In genomic region chr20:49989234-49990065, GRCh38 we compare ENCODE assay signal across 10 cellular contexts. TPM values are rescaled to one million over a fixed set of nuclear protein-coding genes. Genes with fewer than 3 reads are reported as not detected.
DNase-seq lines count a peak whose midpoint lies in the region; ATAC-seq lines count a peak whose summit lies in the region.
"Had no signal": no experiment of that assay in that cellular context is flagged by ENCODE, and none has a peak within 500 bp of the region (broad histone marks: within the 10 kb centered on the region; RNA-seq: fewer than 3 reads in every experiment).

No MANE protein-coding gene starts in this region.

- no peaks in the 10 kb centered on the region for H3K36me3 Mint-ChIP-seq in activated naive CD8-positive, alpha-beta T cell treated with anti-CD3 and anti-CD28 coated beads, Interleukin-2, amount 50 U/mL, for 24 hours (ENCODE audit: low read depth)
- H3K36me3 Mint-ChIP-seq in activated naive CD8-positive, alpha-beta T cell treated with anti-CD3 and anti-CD28 coated beads for 36 hours, result no peaks in the 10 kb centered on the region
- no peaks in the 10 kb centered on the region for H3K36me3 Mint-ChIP-seq in naive thymus-derived CD8-positive, alpha-beta T cell

- DNase-seq in activated naive CD8-positive, alpha-beta T cell treated with anti-CD3 and anti-CD28 coated beads, Interleukin-2, amount 50 U/mL, for 24 hours, result no peak
- no peak for DNase-seq in activated naive CD8-positive, alpha-beta T cell treated with anti-CD3 and anti-CD28 coated beads for 36 hours
- DNase-seq in mucosa of gallbladder (ENCODE audit: low spot score), result peak; percentile 46
- peak; percentile 74 to 83 for DNase-seq in aorta
- DNase-seq in naive thymus-derived CD8-positive, alpha-beta T cell, result no peak
- DNase-seq in D341Med (ENCODE audit: low spot score), result no peak
- DNase-seq: T-helper 9 cell had no signal

- no peaks in the 10 kb centered on the region for H3K9me3 ChIP-seq in aorta (ENCODE audit: control insufficient read depth, low read length)

- H3K4me1 ChIP-seq in aorta (ENCODE audit: control insufficient read depth in 1 of 2, insufficient read depth in 2 of 2, low read length in 2 of 2), result no peaks in the 10 kb centered on the region

- peaks cover 10% of the 10 kb centered on the region for H3K4me1 Mint-ChIP-seq in activated naive CD8-positive, alpha-beta T cell treated with anti-CD3 and anti-CD28 coated beads, Interleukin-2, amount 50 U/mL, for 24 hours
- H3K4me1 Mint-ChIP-seq in activated naive CD8-positive, alpha-beta T cell treated with anti-CD3 and anti-CD28 coated beads for 36 hours, result peaks cover 7% of the 10 kb centered on the region
- H3K4me1 Mint-ChIP-seq in naive thymus-derived CD8-positive, alpha-beta T cell, result peaks cover 0 to 5% (median 2%) of the 10 kb centered on the region in 4 donors

- 51 to 62% methylated on average over 22 of the region's 22 CpGs for WGBS in aorta, 2 donors

- H3K4me3 ChIP-seq in aorta (ENCODE audit: low read length in 2 of 2), result no peak overlapping the region

- no peak overlapping the region for H3K4me3 Mint-ChIP-seq in activated naive CD8-positive, alpha-beta T cell treated with anti-CD3 and anti-CD28 coated beads, Interleukin-2, amount 50 U/mL, for 24 hours
- no peak overlapping the region for H3K4me3 Mint-ChIP-seq in activated naive CD8-positive, alpha-beta T cell treated with anti-CD3 and anti-CD28 coated beads for 36 hours
- no peak overlapping the region for H3K4me3 Mint-ChIP-seq in naive thymus-derived CD8-positive, alpha-beta T cell
- H3K4me3 Mint-ChIP-seq: B cell had no signal

- no peaks in the 10 kb centered on the region for H3K27me3 ChIP-seq in aorta (ENCODE audit: control insufficient read depth in 1 of 2, insufficient read depth in 2 of 2, low read length in 1 of 2)

- ATAC-seq in activated naive CD8-positive, alpha-beta T cell treated with anti-CD3 and anti-CD28 coated beads, Interleukin-2, amount 50 U/mL, for 24 hours, result peak; percentile 27
- ATAC-seq in esophagus mucosa (peak; percentile 22), aorta (ENCODE audit: low FRiP score) (no peak), GM19035 (IDR thresholded peaks at IDR 0.05; ENCODE audit: unreplicated experiment) (no peak)
- ATAC-seq in naive thymus-derived CD8-positive, alpha-beta T cell, result no peak

- peaks cover 11% of the 10 kb centered on the region for H3K27me3 Mint-ChIP-seq in activated naive CD8-positive, alpha-beta T cell treated with anti-CD3 and anti-CD28 coated beads, Interleukin-2, amount 50 U/mL, for 24 hours
- peaks cover 3% of the 10 kb centered on the region for H3K27me3 Mint-ChIP-seq in activated naive CD8-positive, alpha-beta T cell treated with anti-CD3 and anti-CD28 coated beads for 36 hours
- H3K27me3 Mint-ChIP-seq in naive thymus-derived CD8-positive, alpha-beta T cell, result no peaks in the 10 kb centered on the region
- H3K27me3 Mint-ChIP-seq: B cell had no signal

- H3K27ac Mint-ChIP-seq in activated naive CD8-positive, alpha-beta T cell treated with anti-CD3 and anti-CD28 coated beads, Interleukin-2, amount 50 U/mL, for 24 hours, result no peak overlapping the region
- no peak overlapping the region for H3K27ac Mint-ChIP-seq in activated naive CD8-positive, alpha-beta T cell treated with anti-CD3 and anti-CD28 coated beads for 36 hours
- H3K27ac Mint-ChIP-seq in naive thymus-derived CD8-positive, alpha-beta T cell, result peak overlapping the region in 1 of 10 donors; percentile 20
- H3K27ac Mint-ChIP-seq: B cell had no signal

- intact Hi-C loops in aorta (cut with DNase I), result loop anchor here in 1 of 2 donors (10.0 kb wide), 1 partner anchor 185 kb away; no protein-coding TSS in a partner anchor

- no peak overlapping the region for H3K27ac ChIP-seq in aorta (ENCODE audit: low read depth in 1 of 2, low read length in 2 of 2)

- no peaks in the 10 kb centered on the region for H3K36me3 ChIP-seq in aorta (ENCODE audit: control insufficient read depth in 1 of 2, insufficient read depth in 2 of 2, low read length in 1 of 2)

- POLR2A ChIA-PET in naive thymus-derived CD8-positive, alpha-beta T cell (lab: Charles Lee), result interaction anchor here (1.0 kb wide), 1 partner anchor 127 kb away, joined by 3 read pairs; no protein-coding TSS in a partner anchor

- no peaks in the 10 kb centered on the region for H3K9me3 Mint-ChIP-seq in activated naive CD8-positive, alpha-beta T cell treated with anti-CD3 and anti-CD28 coated beads, Interleukin-2, amount 50 U/mL, for 24 hours
- no peaks in the 10 kb centered on the region for H3K9me3 Mint-ChIP-seq in activated naive CD8-positive, alpha-beta T cell treated with anti-CD3 and anti-CD28 coated beads for 36 hours
- no peaks in the 10 kb centered on the region for H3K9me3 Mint-ChIP-seq in naive thymus-derived CD8-positive, alpha-beta T cell

RNA-seq across cellular contexts. Expression of gene SNAI1, which starts 6.7 kb away (rescaled TPM):
- total RNA-seq in activated naive CD8-positive, alpha-beta T cell treated with anti-CD3 and anti-CD28 coated beads for 36 hours, result under 1 TPM; 0.82 to 0.93 TPM
- total RNA-seq in esophagus mucosa, result 0.36 TPM
- 3.2 TPM for total RNA-seq in mucosa of gallbladder
- 10 to 100 TPM; 10.4 to 44.7 TPM for total RNA-seq in aorta
- polyA plus RNA-seq in aorta, result 1 to 10 TPM; 7.8 to 8.3 TPM
- 1 to 10 TPM in 1 of 2 experiments, under 1 TPM in 1; 0.82 to 1.5 TPM for total RNA-seq in naive thymus-derived CD8-positive, alpha-beta T cell
- under 1 TPM in 2 of 3 donors, not detected in 1; 0.25 to 0.64 TPM for polyA plus RNA-seq in naive thymus-derived CD8-positive, alpha-beta T cell

RNA-seq across cellular contexts. Expression of gene RNF114, which starts 53.3 kb away (rescaled TPM):
- total RNA-seq in activated naive CD8-positive, alpha-beta T cell treated with anti-CD3 and anti-CD28 coated beads for 36 hours, result 10 to 100 TPM; 61.5 to 70.7 TPM
- total RNA-seq in esophagus mucosa (36.1 TPM), mucosa of gallbladder (78.8 TPM), aorta (10 to 100 TPM; 46.8 to 70.6 TPM)
- 10 to 100 TPM; 32.1 to 38.4 TPM for polyA plus RNA-seq in aorta
- 100 to 1,000 TPM; 104 to 105 TPM for total RNA-seq in naive thymus-derived CD8-positive, alpha-beta T cell
- 100 to 1,000 TPM; 123 to 133 (median 123) TPM for polyA plus RNA-seq in naive thymus-derived CD8-positive, alpha-beta T cell

Comparison
In these comparisons a context has a peak if more than half of its experiments do, and no peak if none do; other contexts are left out.
1. ATAC-seq: peak in activated naive CD8-positive, alpha-beta T cell treated with anti-CD3 and anti-CD28 coated beads, Interleukin-2, amount 50 U/mL, for 24 hours (single experiment) and esophagus mucosa (single experiment); none in aorta (single experiment), naive thymus-derived CD8-positive, alpha-beta T cell (0 of 2) and GM19035 (single experiment).
2. DNase-seq: peak in mucosa of gallbladder (single experiment) and aorta (2 of 2); none in activated naive CD8-positive, alpha-beta T cell treated with anti-CD3 and anti-CD28 coated beads, Interleukin-2, amount 50 U/mL, for 24 hours (single experiment), activated naive CD8-positive, alpha-beta T cell treated with anti-CD3 and anti-CD28 coated beads for 36 hours (single experiment), naive thymus-derived CD8-positive, alpha-beta T cell (0 of 10) and D341Med (single experiment).